1 cellular context compared by ENCODE assay signal in genomic region chr10:29692121-29692539, GRCh38.
TF ChIP-seq lines count a peak whose summit lies in the region.

No MANE protein-coding gene starts in this region.

TF ChIP-seq in HEK293, 187 proteins besides CTCF, POLR2A, EP300 and RAD21 (continued from another document):
- TF ChIP-seq ZNF580 (tag by site-specific recombination; IDR thresholded peaks at IDR 0.05), result no peak
- no peak for TF ChIP-seq BCL11A (tag by site-specific recombination; IDR thresholded peaks at IDR 0.05; ENCODE audit: low read depth)
- TF ChIP-seq HOXD13 (CRISPR knock-in tag; IDR thresholded peaks at IDR 0.05; ENCODE audit: borderline replicate concordance), result no peak
- TF ChIP-seq RBAK (tag by site-specific recombination; IDR thresholded peaks at IDR 0.05), result no peak
